In the genomic region with DNA sequence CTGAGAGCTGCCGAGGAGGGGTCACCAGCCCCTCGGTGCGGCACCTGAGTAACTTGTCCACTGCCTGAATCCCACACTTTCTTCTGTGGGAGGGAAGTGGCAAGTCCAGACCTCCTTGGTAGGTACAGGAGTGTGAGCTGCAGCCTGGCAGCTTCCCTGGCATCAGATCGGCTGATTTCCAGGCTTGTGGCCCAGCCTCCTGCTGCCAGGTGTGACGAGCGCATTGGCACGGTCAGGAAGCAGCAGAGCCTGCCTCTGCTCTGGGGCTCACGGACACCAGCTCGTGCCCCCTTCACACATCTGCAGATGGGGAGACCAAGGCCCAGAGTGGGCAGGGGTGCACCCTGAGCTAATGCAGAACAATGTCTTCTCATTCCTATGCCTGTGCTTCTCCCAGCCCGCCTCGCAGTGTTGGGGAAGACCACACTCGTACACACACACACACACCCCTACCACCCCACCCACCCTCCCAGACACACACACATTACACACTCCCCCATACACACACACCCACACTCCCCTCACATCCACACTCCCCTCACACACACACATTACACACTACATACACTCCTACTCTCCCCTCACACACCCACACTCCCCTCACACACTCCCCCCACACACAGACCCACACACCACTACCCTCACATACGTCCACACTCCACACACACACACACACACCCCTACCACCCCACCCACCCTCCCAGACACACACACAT, we compare ENCODE assay signal across 1 cellular context.
TF ChIP-seq lines count a peak whose summit lies in the region.

No MANE protein-coding gene starts in this region.

TF ChIP-seq in HepG2, 621 proteins besides CTCF, POLR2A, EP300 and RAD21:
- TF ChIP-seq ZSCAN29 (CRISPR knock-in tag; conservative IDR thresholded peaks at IDR 0.05), result no peak
- no peak for TF ChIP-seq FOXP1 (IDR thresholded peaks at IDR 0.05)
- TF ChIP-seq FOXP1 (CRISPR knock-in tag; IDR thresholded peaks at IDR 0.05), result no peak
- no peak for TF ChIP-seq ZNF326 (CRISPR knock-in tag; IDR thresholded peaks at IDR 0.05; ENCODE audit: borderline replicate concordance)
- TF ChIP-seq RNF2 (conservative IDR thresholded peaks at IDR 0.05; ENCODE audit: low read depth), result no peak
- no peak for TF ChIP-seq KDM5A (IDR thresholded peaks at IDR 0.05; ENCODE audit: borderline replicate concordance, low read length)
- no peak for TF ChIP-seq ZNF776 (CRISPR knock-in tag; IDR thresholded peaks at IDR 0.05)
- TF ChIP-seq, protein P1, sequence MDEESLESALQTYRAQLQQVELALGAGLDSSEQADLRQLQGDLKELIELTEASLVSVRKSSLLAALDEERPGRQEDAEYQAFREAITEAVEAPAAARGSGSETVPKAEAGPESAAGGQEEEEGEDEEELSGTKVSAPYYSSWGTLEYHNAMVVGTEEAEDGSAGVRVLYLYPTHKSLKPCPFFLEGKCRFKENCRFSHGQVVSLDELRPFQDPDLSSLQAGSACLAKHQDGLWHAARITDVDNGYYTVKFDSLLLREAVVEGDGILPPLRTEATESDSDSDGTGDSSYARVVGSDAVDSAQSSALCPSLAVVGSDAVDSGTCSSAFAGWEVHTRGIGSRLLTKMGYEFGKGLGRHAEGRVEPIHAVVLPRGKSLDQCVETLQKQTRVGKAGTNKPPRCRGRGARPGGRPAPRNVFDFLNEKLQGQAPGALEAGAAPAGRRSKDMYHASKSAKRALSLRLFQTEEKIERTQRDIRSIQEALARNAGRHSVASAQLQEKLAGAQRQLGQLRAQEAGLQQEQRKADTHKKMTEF (CRISPR knock-in tag; IDR thresholded peaks at IDR 0.05), result no peak
- TF ChIP-seq ZNF670 (CRISPR knock-in tag; IDR thresholded peaks at IDR 0.05; ENCODE audit: borderline replicate concordance), result no peak
- no peak for TF ChIP-seq HIVEP1 (CRISPR knock-in tag; IDR thresholded peaks at IDR 0.05)
- TF ChIP-seq U2AF2 (IDR thresholded peaks at IDR 0.05; ENCODE audit: low read depth, low read length), result no peak
TF ChIP-seq in HepG2: peak in this region for 0.
